ENCODE assay signal across 30 cellular contexts in the genomic region with DNA sequence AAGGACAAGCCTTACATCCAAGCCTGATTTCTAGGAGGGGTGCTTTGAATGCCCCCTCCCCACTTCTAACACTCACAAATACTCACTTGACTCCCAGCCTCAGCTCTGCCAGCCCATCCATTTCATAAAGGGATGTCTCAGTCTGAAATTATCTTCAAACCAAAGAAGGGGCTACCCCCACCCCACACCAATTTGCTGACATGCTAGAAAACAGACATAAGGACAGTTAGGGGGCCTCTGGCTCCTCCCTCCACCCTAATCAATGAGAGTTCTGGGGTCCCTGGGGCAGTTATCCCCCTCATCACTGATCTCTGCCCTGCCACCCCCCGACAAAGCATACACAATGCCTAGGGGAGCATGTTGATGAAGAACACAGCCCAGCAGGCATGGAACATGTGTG. TPM values are rescaled to one million over a fixed set of nuclear protein-coding genes. Genes with fewer than 3 reads are reported as not detected.
"Had no signal": no experiment of that assay in that cellular context is flagged by ENCODE, and none has a peak within 500 bp of the region (broad histone marks: within the 10 kb centered on the region; RNA-seq: fewer than 3 reads in every experiment).

No MANE protein-coding gene starts in this region.

- H3K36me3 ChIP-seq: heart left ventricle, spleen, thoracic aorta, transverse colon had no signal

- H3K27ac ChIP-seq: coronary artery, heart left ventricle, parathyroid adenoma, psoas muscle, spleen, thoracic aorta, transverse colon had no signal

- ATAC-seq: esophagus mucosa; heart left ventricle; mucosa of descending colon; natural killer cell; psoas muscle; sciatic nerve; stimulated activated memory B cell treated with anti-CD40 and anti-IgM and Interleukin-4, amounts not matched to agents 10 μg/mL and 1 μg/mL and 100 μg/mL, for 72 hours had no signal

- H3K4me1 ChIP-seq: parathyroid adenoma, psoas muscle, spleen, transverse colon had no signal

- H3K79me2 ChIP-seq: parathyroid adenoma had no signal

- FAIRE-seq: endometrium, frontal cortex had no signal

- DNase-seq: effector CD8-positive, alpha-beta T cell; heart left ventricle; hippocampal formation; mucosa of descending colon; natural killer cell; occipital lobe; psoas muscle; retina; spleen; stimulated activated CD4-positive, alpha-beta T cell treated with anti-CD3 and anti-CD28 coated beads, Interleukin-15, amount 100 ng/mL, for 24 hours; stimulated activated CD4-positive, alpha-beta T cell treated with anti-CD3 and anti-CD28 coated beads, Interleukin-1b, Interleukin-23, amount 100 ng/mL, for 48 hours; stimulated activated CD4-positive, alpha-beta T cell treated with anti-CD3 and anti-CD28 coated beads, Interleukin-4, amount 100 ng/mL, for 24 hours; transverse colon had no signal

- H3K9me3 ChIP-seq: heart left ventricle, mucosa of descending colon, psoas muscle, spleen, thoracic aorta, transverse colon had no signal

- H2AFZ ChIP-seq: parathyroid adenoma had no signal

- H3K9ac ChIP-seq: parathyroid adenoma had no signal

- H3K4me3 ChIP-seq: coronary artery, heart left ventricle, mucosa of descending colon, psoas muscle, spleen, thoracic aorta, transverse colon had no signal

RNA-seq across cellular contexts. Expression of a gene that starts 58.8 kb away (rescaled TPM):
- total RNA-seq: dermis microvascular lymphatic vessel endothelial cell, fibroblast of lung, frontal cortex, glomerular endothelial cell, kidney epithelial cell, lung microvascular endothelial cell, mucosa of descending colon, myocyte, natural killer cell, neural crest cell, occipital lobe, psoas muscle, sciatic nerve, skeletal muscle tissue, thoracic aorta, transverse colon, urinary bladder had no signal
- polyA plus RNA-seq: fibroblast of lung, heart left ventricle, psoas muscle had no signal
